In genomic region chr3:121962443-121962842, GRCh38 we compare ENCODE assay signal across 8 cellular contexts. TPM values are rescaled to one million over a fixed set of nuclear protein-coding genes. Genes with fewer than 3 reads are reported as not detected.
"Had no signal": no experiment of that assay in that cellular context is flagged by ENCODE, and none has a peak within 500 bp of the region (broad histone marks: within the 10 kb centered on the region; RNA-seq: fewer than 3 reads in every experiment).

No MANE protein-coding gene starts in this region.

- FAIRE-seq: H54, HTR-8/SVneo, K562 had no signal

- H3K4me3 ChIP-seq: GM23338, K562 had no signal

- H3K4me2 ChIP-seq: GM23338 had no signal

- DNase-seq: H9, HCEC 1CT, Kasumi-1, KG1 had no signal

- H2AFZ ChIP-seq: GM23338 had no signal

- ATAC-seq: GM23338, K562 had no signal

RNA-seq across cellular contexts. Expression of gene ILDR1, which starts 59.6 kb away (rescaled TPM):
- polyA plus RNA-seq: K562 had no signal
